In the genomic region with DNA sequence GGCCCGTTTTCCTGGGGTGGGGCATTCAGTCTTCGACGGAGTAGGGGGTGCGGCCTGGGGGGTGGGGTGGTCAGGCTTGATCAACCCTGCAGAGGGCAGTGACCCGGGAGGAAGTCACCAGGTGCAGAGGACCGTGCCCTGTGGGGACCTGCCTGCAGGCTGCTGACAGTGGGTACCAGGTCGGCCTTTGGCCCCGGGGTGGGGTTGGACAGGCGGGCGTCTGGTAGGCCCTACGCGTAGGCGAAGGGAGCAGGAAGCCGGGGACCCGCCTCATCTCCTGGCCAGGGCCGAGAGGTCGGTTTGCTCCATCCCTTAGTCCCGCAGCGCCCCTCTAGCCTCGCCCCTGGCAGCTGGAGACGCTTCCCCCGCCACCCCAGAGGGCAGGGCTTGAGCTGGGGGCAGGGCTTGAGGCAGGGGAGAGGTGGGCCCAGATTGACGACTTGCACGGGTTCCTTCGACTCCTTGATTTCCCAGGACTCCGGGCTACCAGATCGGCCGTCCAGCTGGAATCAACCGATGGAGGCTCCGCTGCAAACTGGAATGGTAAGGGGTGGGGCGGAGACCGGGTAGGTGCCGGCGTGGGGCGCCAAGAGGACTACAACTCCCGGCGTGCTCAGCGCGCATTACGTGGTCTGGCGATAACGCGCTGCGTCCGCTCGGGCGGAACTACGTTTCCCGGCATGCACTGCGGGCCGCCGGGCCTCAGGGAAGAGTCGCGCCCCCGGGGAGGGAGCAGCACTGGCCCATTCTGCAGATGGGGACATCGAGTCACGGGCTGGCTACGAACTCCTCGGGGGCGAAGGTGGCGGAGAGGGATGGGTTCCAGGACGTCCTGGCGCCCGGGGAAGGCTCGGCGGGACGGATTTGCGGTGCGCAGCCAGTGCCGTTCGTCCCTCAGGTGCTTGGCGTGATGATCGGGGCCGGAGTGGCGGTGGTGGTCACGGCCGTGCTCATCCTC, we compare ENCODE assay signal across 8 cellular contexts. TPM values are rescaled to one million over a fixed set of nuclear protein-coding genes. Genes with fewer than 3 reads are reported as not detected.
DNase-seq lines count a peak whose midpoint lies in the region; ATAC-seq and TF ChIP-seq lines count a peak whose summit lies in the region.

A gene (plus strand): TSS at position 683 of the 958 bp plus-strand sequence. CDS start 72 bp downstream, at position 755.

- H3K4me1 Mint-ChIP-seq in activated T-cell treated with anti-CD3 and anti-CD28 coated beads, Interleukin-2, amount 50 U/mL, for 24 hours (ENCODE audit: low read depth) = peaks cover 28% of the 10 kb centered on the region

- intact Hi-C loops in PC-9 (cut with micrococcal nuclease; ENCODE audit: unreplicated experiment) = loop anchor here (2.0 to 10.0 kb wide), 3 partner anchors 75 to 181 kb away; no protein-coding TSS in a partner anchor

- peak within 1 kb of the TSS; percentile 85 for H2AFZ ChIP-seq in PC-9

- H3K27ac ChIP-seq in PC-9 (peak within 1 kb of the TSS; percentile 76; the same call in 1 of the 2 replicates), esophagus (ENCODE audit: low read depth in 2 of 2, low read length in 1 of 2) (peak within 1 kb of the TSS; percentile 83 to 92), muscle layer of duodenum (ENCODE audit: low read length) (peak within 1 kb of the TSS; percentile 79)

- H3K4me2 ChIP-seq in PC-9 = peak within 1 kb of the TSS; percentile 100

- H3K9me3 ChIP-seq in PC-9 (ENCODE audit: insufficient read depth, low read depth) (no peaks in the 10 kb centered on the region), esophagus (ENCODE audit: control insufficient read depth in 2 of 2, insufficient read depth in 1 of 2, low read depth in 1 of 2, low read length in 1 of 2) (no peaks in the 10 kb centered on the region), muscle layer of duodenum (ENCODE audit: control insufficient read depth in 1 of 2, low read length in 2 of 2) (no peaks in the 10 kb centered on the region)

- POLR2A ChIA-PET in PC-9 (lab: Charles Lee; ENCODE audit: unreplicated experiment) = interaction anchor here (0.7 kb wide), 1 partner anchor 400 kb away, joined by 6 read pairs; no protein-coding TSS in a partner anchor

- no peaks in the 10 kb centered on the region for H3K9me2 ChIP-seq in PC-9 (ENCODE audit: insufficient read depth)

- no peak for TF ChIP-seq CTCF in PC-9 (conservative IDR thresholded peaks at IDR 0.05)

- H3K27me3 ChIP-seq in PC-9 (ENCODE audit: insufficient read depth, low read depth) (no peaks in the 10 kb centered on the region), esophagus (ENCODE audit: control insufficient read depth in 1 of 2, insufficient read depth in 2 of 2, low read length in 2 of 2) (no peaks in the 10 kb centered on the region), muscle layer of duodenum (ENCODE audit: low read depth, low read length) (no peaks in the 10 kb centered on the region)

- WGBS in esophagus, 2 donors = 0 to 1% methylated on average over 68 to 77 of the region's 77 CpGs

- peak within 1 kb of the TSS; percentile 95 for H3K4me3 Mint-ChIP-seq in activated T-cell treated with anti-CD3 and anti-CD28 coated beads, Interleukin-2, amount 50 U/mL, for 24 hours

- H3K36me3 ChIP-seq in PC-9 (ENCODE audit: low read depth) (no peaks in the 10 kb centered on the region; the same call in 1 of the 2 replicates), esophagus (ENCODE audit: control insufficient read depth in 2 of 2, insufficient read depth in 2 of 2, low read length in 1 of 2) (peaks cover 0 to 6% of the 10 kb centered on the region in 2 donors), muscle layer of duodenum (ENCODE audit: control insufficient read depth in 1 of 2, insufficient read depth in 2 of 2, low read length in 2 of 2) (peaks cover 4 to 18% of the 10 kb centered on the region in 2 donors)

- no TSS peak for BruUV-seq in PC-9 (replicated peaks; lab: Mats Ljungman, UMichigan)

- no peaks in the 10 kb centered on the region for H3K27me3 Mint-ChIP-seq in activated T-cell treated with anti-CD3 and anti-CD28 coated beads, Interleukin-2, amount 50 U/mL, for 24 hours

- peaks cover 53% of the 10 kb centered on the region for H3K36me3 Mint-ChIP-seq in activated T-cell treated with anti-CD3 and anti-CD28 coated beads, Interleukin-2, amount 50 U/mL, for 24 hours (ENCODE audit: low read depth)

- in situ Hi-C loops in KBM-7 (cut with MboI; ENCODE audit: low pct_unique_long_range_greater_than_20kb, low sequenced_read_pairs) = no loop called here

- DNase-seq in DMS153 (lab: John Stamatoyannopoulos, UW) = peak; percentile 82
- DNase-seq in KBM-7 = peak; percentile 90
- DNase-seq in PC-9 = peak; percentile 87 to 92
- peak; percentile 97 for DNase-seq in activated T-cell treated with anti-CD3 and anti-CD28 coated beads, Interleukin-2, amount 50 U/mL, for 24 hours
- DNase-seq in stimulated activated CD8-positive, alpha-beta memory T cell treated with anti-CD3 and anti-CD28 coated beads, Interleukin-7, amount 100 ng/mL, for 24 hours (ENCODE audit: low read depth) = peak; percentile 88

- peaks cover 9% of the 10 kb centered on the region for H3K4me1 ChIP-seq in PC-9 (replicated peaks; ENCODE audit: insufficient read depth)
- peaks cover 0 to 11% of the 10 kb centered on the region in 2 donors for H3K4me1 ChIP-seq in esophagus (ENCODE audit: control insufficient read depth in 2 of 2, insufficient read depth in 2 of 2, low read length in 1 of 2)
- peaks cover 7 to 9% of the 10 kb centered on the region in 2 donors for H3K4me1 ChIP-seq in muscle layer of duodenum (ENCODE audit: control insufficient read depth in 1 of 2, insufficient read depth in 2 of 2, low read length in 2 of 2)

- H3K27ac Mint-ChIP-seq in activated T-cell treated with anti-CD3 and anti-CD28 coated beads, Interleukin-2, amount 50 U/mL, for 24 hours = peak within 1 kb of the TSS; percentile 96

- CTCF ChIA-PET in PC-9 (lab: Charles Lee) = no interaction called here

- ATAC-seq in GM21619 (IDR thresholded peaks at IDR 0.05; ENCODE audit: unreplicated experiment) = peak; percentile 65

- H3F3A ChIP-seq in PC-9 (ENCODE audit: insufficient read depth, low read depth) = peaks cover 16% of the 10 kb centered on the region; the same call in 1 of the 2 replicates

- H3K4me3 ChIP-seq in PC-9 = peak within 1 kb of the TSS; percentile 83
- peak within 1 kb of the TSS; percentile 75 to 100 for H3K4me3 ChIP-seq in esophagus (ENCODE audit: low read depth in 1 of 2, low read length in 2 of 2)
- H3K4me3 ChIP-seq in muscle layer of duodenum (ENCODE audit: low read depth in 1 of 2, low read length in 2 of 2) = peak within 1 kb of the TSS; percentile 81 to 89

- no peaks in the 10 kb centered on the region for H3K9me3 Mint-ChIP-seq in activated T-cell treated with anti-CD3 and anti-CD28 coated beads, Interleukin-2, amount 50 U/mL, for 24 hours

- no peaks in the 10 kb centered on the region for H4K20me1 ChIP-seq in PC-9 (ENCODE audit: insufficient read depth)

- H3K79me2 ChIP-seq in PC-9 (ENCODE audit: low read depth) = no peaks in the 10 kb centered on the region

RNA-seq across cellular contexts. Expression of the gene that starts here (rescaled TPM):
- 121 and 139 TPM in 2 replicates for total RNA-seq in PC-9 (2021)
- 10 to 100 TPM; 27.2 to 47.7 TPM for polyA plus RNA-seq in esophagus

Comparison
In these comparisons a context has a peak if more than half of its experiments do, and no peak if none do; other contexts are left out.
1. Peak in every context shown above with its lines: DNase-seq, ATAC-seq, H3K4me3 ChIP-seq and H3K27ac ChIP-seq.